ENCODE assay signal across 24 cellular contexts in genomic region chr1:15007842-15008241, GRCh38.
DNase-seq lines count a peak whose midpoint lies in the region; ATAC-seq and TF ChIP-seq lines count a peak whose summit lies in the region.
"Had no signal": no experiment of that assay in that cellular context is flagged by ENCODE, and none has a peak within 500 bp of the region (broad histone marks: within the 10 kb centered on the region; RNA-seq: fewer than 3 reads in every experiment).

No MANE protein-coding gene starts in this region.

- intact Hi-C loops in ascending aorta (cut with DNase I) (no loop called here), left cardiac atrium (cut with DNase I) (no loop called here)
- intact Hi-C loops in activated T-helper 1 cell treated with anti-CD3 and anti-CD28 coated beads, Interleukin-12 subunit alpha, Interleukin-12 subunit beta, Interleukin-2, Interleukin-4 antibody, amounts not matched to agents 30 ng/mL and 10 ng/mL and 1 ng/mL, durations not matched to agents 14 hours and 24 hours and 36 hours (cut with micrococcal nuclease) = no loop called here

- ATAC-seq in left cardiac atrium = peak; percentile 48 to 72
- ATAC-seq: effector memory CD8-positive, alpha-beta T cell; HCT116; left colon had no signal

- no peaks in the 10 kb centered on the region for H3K27me3 ChIP-seq in ascending aorta

- TF ChIP-seq CTCF in ascending aorta (IDR thresholded peaks at IDR 0.05) (no peak), osteocyte (IDR thresholded peaks at IDR 0.05) (no peak)

- peaks cover 0 to 16% of the 10 kb centered on the region in 2 donors for H3K4me1 ChIP-seq in ascending aorta

- H3K36me3 Mint-ChIP-seq in osteocyte (ENCODE audit: unreplicated experiment) = peaks cover 5% of the 10 kb centered on the region
- H3K36me3 Mint-ChIP-seq in activated T-helper 1 cell treated with anti-CD3 and anti-CD28 coated beads, Interleukin-12 subunit alpha, Interleukin-12 subunit beta, Interleukin-2, Interleukin-4 antibody, amounts not matched to agents 30 ng/mL and 10 ng/mL and 1 ng/mL, durations not matched to agents 14 hours and 24 hours and 36 hours (ENCODE audit: low read depth) = no peaks in the 10 kb centered on the region
- H3K36me3 Mint-ChIP-seq: CD14-positive monocyte had no signal

- peak overlapping the region; percentile 54 to 75 for H3K27ac ChIP-seq in ascending aorta
- H3K27ac ChIP-seq: KMS-11 had no signal

- no peaks in the 10 kb centered on the region for H3K36me3 ChIP-seq in ascending aorta

- peak overlapping the region; percentile 94 for H3K27ac Mint-ChIP-seq in osteocyte (ENCODE audit: unreplicated experiment)
- H3K27ac Mint-ChIP-seq in activated T-helper 1 cell treated with anti-CD3 and anti-CD28 coated beads, Interleukin-12 subunit alpha, Interleukin-12 subunit beta, Interleukin-2, Interleukin-4 antibody, amounts not matched to agents 30 ng/mL and 10 ng/mL and 1 ng/mL, durations not matched to agents 14 hours and 24 hours and 36 hours = no peak overlapping the region
- H3K27ac Mint-ChIP-seq: activated B cell treated with CpG ODN at 0.5 μM for 24 hours; activated T-helper 2 cell treated with anti-CD3 and anti-CD28 coated beads, Interferon-gamma antibody, Interleukin-2, Interleukin-4, amounts not matched to agents 10 μg/mL and 5 μg/mL and 100 μg/mL, durations not matched to agents 14 hours and 24 hours and 36 hours; CD14-positive monocyte; effector memory CD8-positive, alpha-beta T cell had no signal

- no peaks in the 10 kb centered on the region for H3K9me3 ChIP-seq in ascending aorta

- no peaks in the 10 kb centered on the region for H3K27me3 Mint-ChIP-seq in osteocyte (ENCODE audit: unreplicated experiment)
- peaks cover 2% of the 10 kb centered on the region for H3K27me3 Mint-ChIP-seq in activated T-helper 1 cell treated with anti-CD3 and anti-CD28 coated beads, Interleukin-12 subunit alpha, Interleukin-12 subunit beta, Interleukin-2, Interleukin-4 antibody, amounts not matched to agents 30 ng/mL and 10 ng/mL and 1 ng/mL, durations not matched to agents 14 hours and 24 hours and 36 hours (ENCODE audit: insufficient read depth)
- H3K27me3 Mint-ChIP-seq: activated B cell treated with CpG ODN at 0.5 μM for 24 hours had no signal

- H3K9me3 Mint-ChIP-seq in osteocyte (ENCODE audit: unreplicated experiment) = peaks cover 7% of the 10 kb centered on the region
- H3K9me3 Mint-ChIP-seq in activated T-helper 1 cell treated with anti-CD3 and anti-CD28 coated beads, Interleukin-12 subunit alpha, Interleukin-12 subunit beta, Interleukin-2, Interleukin-4 antibody, amounts not matched to agents 30 ng/mL and 10 ng/mL and 1 ng/mL, durations not matched to agents 14 hours and 24 hours and 36 hours = no peaks in the 10 kb centered on the region
- H3K9me3 Mint-ChIP-seq: activated B cell treated with CpG ODN at 0.5 μM for 24 hours; activated T-helper 2 cell treated with anti-CD3 and anti-CD28 coated beads, Interferon-gamma antibody, Interleukin-2, Interleukin-4, amounts not matched to agents 10 μg/mL and 5 μg/mL and 100 μg/mL, durations not matched to agents 14 hours and 24 hours and 36 hours; central memory CD8-positive, alpha-beta T cell had no signal

- peaks cover 64% of the 10 kb centered on the region for H3K4me1 Mint-ChIP-seq in osteocyte (ENCODE audit: unreplicated experiment)
- H3K4me1 Mint-ChIP-seq in activated T-helper 1 cell treated with anti-CD3 and anti-CD28 coated beads, Interleukin-12 subunit alpha, Interleukin-12 subunit beta, Interleukin-2, Interleukin-4 antibody, amounts not matched to agents 30 ng/mL and 10 ng/mL and 1 ng/mL, durations not matched to agents 14 hours and 24 hours and 36 hours (ENCODE audit: low read depth) = no peaks in the 10 kb centered on the region
- H3K4me1 Mint-ChIP-seq: activated B cell treated with CpG ODN at 0.5 μM for 24 hours; CD14-positive monocyte; central memory CD8-positive, alpha-beta T cell had no signal

- no peak overlapping the region for H3K4me3 ChIP-seq in ascending aorta

- DNase-seq in Ammon's horn (ENCODE audit: low spot score) = peak; percentile 39
- no peak for DNase-seq in ascending aorta (ENCODE audit: low spot score in 2 of 2)
- peak; percentile 65 for DNase-seq in left cardiac atrium
- DNase-seq in osteocyte (ENCODE audit: extremely low spot score, unreplicated experiment) = no peak
- no peak for DNase-seq in activated T-helper 1 cell treated with anti-CD3 and anti-CD28 coated beads, Interleukin-12 subunit alpha, Interleukin-12 subunit beta, Interleukin-2, Interleukin-4 antibody, amounts not matched to agents 30 ng/mL and 10 ng/mL and 1 ng/mL, durations not matched to agents 14 hours and 24 hours and 36 hours (ENCODE audit: low spot score)
- no peak for DNase-seq in UCSD-AML1 (lab: John Stamatoyannopoulos, UW; ENCODE audit: unreplicated experiment)
- DNase-seq in OCI-M1 (lab: John Stamatoyannopoulos, UW) = no peak
- no peak for DNase-seq in 8988T
- DNase-seq: activated B cell treated with CpG ODN at 0.5 μM for 24 hours; activated CD8-positive, alpha-beta memory T cell treated with anti-CD3 and anti-CD28 coated beads for 24 hours; effector memory CD8-positive, alpha-beta T cell; left colon; NCI-H1048; NCI-H2081; NCI-H524; posterior cingulate gyrus; SIG-M5; T-helper 1 cell; trophoblast cell had no signal

- no peak overlapping the region for H3K4me3 Mint-ChIP-seq in osteocyte (ENCODE audit: unreplicated experiment)
- H3K4me3 Mint-ChIP-seq in activated T-helper 1 cell treated with anti-CD3 and anti-CD28 coated beads, Interleukin-12 subunit alpha, Interleukin-12 subunit beta, Interleukin-2, Interleukin-4 antibody, amounts not matched to agents 30 ng/mL and 10 ng/mL and 1 ng/mL, durations not matched to agents 14 hours and 24 hours and 36 hours = no peak overlapping the region
- H3K4me3 Mint-ChIP-seq: activated B cell treated with CpG ODN at 0.5 μM for 24 hours; CD14-positive monocyte; central memory CD8-positive, alpha-beta T cell; effector memory CD8-positive, alpha-beta T cell had no signal

Comparison
In these comparisons a context has a peak if more than half of its experiments do, and no peak if none do; other contexts are left out.
1. DNase-seq: peak in Ammon's horn (single experiment) and left cardiac atrium (single experiment); none in ascending aorta (0 of 2), osteocyte (single experiment), activated T-helper 1 cell treated with anti-CD3 and anti-CD28 coated beads, Interleukin-12 subunit alpha, Interleukin-12 subunit beta, Interleukin-2, Interleukin-4 antibody, amounts not matched to agents 30 ng/mL and 10 ng/mL and 1 ng/mL, durations not matched to agents 14 hours and 24 hours and 36 hours (single experiment), UCSD-AML1 (single experiment), OCI-M1 (single experiment) and 8988T (single experiment).